In genomic region chr9:17004500-17004899, GRCh38 we compare ENCODE assay signal across 17 cellular contexts.
DNase-seq lines count a peak whose midpoint lies in the region; ATAC-seq, FAIRE-seq and TF ChIP-seq lines count a peak whose summit lies in the region.
"Had no signal": no experiment of that assay in that cellular context is flagged by ENCODE, and none has a peak within 500 bp of the region (broad histone marks: within the 10 kb centered on the region; RNA-seq: fewer than 3 reads in every experiment).

No MANE protein-coding gene starts in this region.

- no peak for TF ChIP-seq EP300 in HepG2 (IDR thresholded peaks at IDR 0.05; ENCODE audit: low read depth in 2 of 2, low read length in 2 of 2)
- TF ChIP-seq EP300 in HepG2 (CRISPR knock-in tag; IDR thresholded peaks at IDR 0.05; ENCODE audit: borderline replicate concordance) = no peak

- peaks cover 18% of the 10 kb centered on the region; the same call in 1 of the 2 replicates for H3K4me1 ChIP-seq in HepG2 (ENCODE audit: insufficient read depth, low read length)
- H3K4me1 ChIP-seq in right lobe of liver = no peaks in the 10 kb centered on the region
- peaks cover 0 to 2% of the 10 kb centered on the region in 2 donors for H3K4me1 ChIP-seq in ascending aorta
- H3K4me1 ChIP-seq: colonic mucosa had no signal

- no peak for TF ChIP-seq RAD21 in HepG2 (CRISPR knock-in tag; IDR thresholded peaks at IDR 0.05)

- no peak for FAIRE-seq in HepG2 (lab: Jason Lieb, UNC)
- FAIRE-seq: A204.1, GM12891 had no signal

- no peak overlapping the region for H3K27ac ChIP-seq in HepG2 (ENCODE audit: extremely low read length, insufficient read depth, low read length)
- no peak overlapping the region for H3K27ac ChIP-seq in right lobe of liver
- no peak overlapping the region for H3K27ac ChIP-seq in ascending aorta
- H3K27ac ChIP-seq: colonic mucosa, upper lobe of left lung had no signal

- 23% methylated on average over 5 of the region's 5 CpGs for WGBS in HepG2 (ENCODE audit: low lambda C conversion rate)
- WGBS in right lobe of liver (ENCODE audit: insufficient coverage, low coverage, low lambda C conversion rate, missing lambda C conversion rate) = 53% methylated on average over 5 of the region's 5 CpGs

- no peaks in the 10 kb centered on the region for H3K79me2 ChIP-seq in HepG2 (ENCODE audit: insufficient read depth, low read length)

- POLR2A ChIA-PET in HepG2 (lab: Yijun Ruan, JAX) = no interaction called here

- H3K27me3 ChIP-seq in HepG2 (ENCODE audit: control insufficient read depth in 1 of 2, insufficient read depth in 2 of 2, low read length in 2 of 2) (no peaks in the 10 kb centered on the region), right lobe of liver (no peaks in the 10 kb centered on the region), ascending aorta (no peaks in the 10 kb centered on the region)
- H3K27me3 ChIP-seq: colonic mucosa, upper lobe of left lung had no signal

- no peaks in the 10 kb centered on the region; the same call in 1 of the 2 replicates for H3K9me3 ChIP-seq in HepG2 (ENCODE audit: low read length)
- H3K9me3 ChIP-seq in right lobe of liver = no peaks in the 10 kb centered on the region
- no peaks in the 10 kb centered on the region for H3K9me3 ChIP-seq in ascending aorta
- H3K9me3 ChIP-seq: colonic mucosa, upper lobe of left lung had no signal

- no peak overlapping the region for H3K9ac ChIP-seq in HepG2 (ENCODE audit: insufficient read depth, low read depth, low read length)

- no TSS peak for BruUV-seq in HepG2 (replicated peaks; lab: Mats Ljungman, UMichigan)

- H3K36me3 ChIP-seq in HepG2 (replicated peaks in 1 of 2; ENCODE audit: control insufficient read depth in 1 of 2, insufficient read depth in 2 of 2, low read length in 2 of 2) (no peaks in the 10 kb centered on the region), right lobe of liver (no peaks in the 10 kb centered on the region), ascending aorta (no peaks in the 10 kb centered on the region)
- H3K36me3 ChIP-seq: colonic mucosa, upper lobe of left lung had no signal

- intact Hi-C loops in HepG2 (cut with micrococcal nuclease; ENCODE audit: unreplicated experiment) = no loop called here
- intact Hi-C loops in right lobe of liver (cut with DNase I) = no loop called here
- intact Hi-C loops in left colon (cut with DNase I, micrococcal nuclease) = no loop called here
- intact Hi-C loops in ascending aorta (cut with DNase I) = no loop called here

- no peak overlapping the region for H2AFZ ChIP-seq in HepG2 (ENCODE audit: low read length)

- H3K4me3 ChIP-seq in HepG2 (replicated peaks in 1 of 3; ENCODE audit: insufficient read depth in 1 of 3, low read depth in 2 of 3, low read length in 3 of 3) (no peak overlapping the region), right lobe of liver (no peak overlapping the region), choroid plexus epithelial cell (ENCODE audit: low read depth, low read length) (no peak overlapping the region), ascending aorta (no peak overlapping the region)
- H3K4me3 ChIP-seq: colonic mucosa had no signal

- TF ChIP-seq CTCF in HepG2 (CRISPR knock-in tag; IDR thresholded peaks at IDR 0.05) (no peak), right lobe of liver (IDR thresholded peaks at IDR 0.05) (no peak), choroid plexus epithelial cell (conservative IDR thresholded peaks at IDR 0.05; ENCODE audit: low read depth, low read length) (no peak), ascending aorta (IDR thresholded peaks at IDR 0.05) (no peak)

- no peak for DNase-seq in HepG2 (ENCODE audit: low spot score)
- no peak for DNase-seq in right lobe of liver
- peak; percentile 57 for DNase-seq in choroid plexus epithelial cell (ENCODE audit: low read depth)
- DNase-seq in left colon = no peak
- no peak for DNase-seq in NCI-H1694 (lab: John Stamatoyannopoulos, UW)
- no peak for DNase-seq in ascending aorta (ENCODE audit: low spot score in 2 of 2)
- DNase-seq in GDM1 (lab: John Stamatoyannopoulos, UW) = no peak
- DNase-seq: activated CD8-positive, alpha-beta memory T cell treated with anti-CD3 and anti-CD28 coated beads, Interleukin-2, amount 10 ng/mL, durations not matched to agents 7 days and 5 days; NCI-H510A; occipital lobe; stimulated activated CD4-positive, alpha-beta T cell treated with anti-CD3 and anti-CD28 coated beads, Interleukin-15, amount 100 ng/mL, for 24 hours had no signal

- no peak overlapping the region for H3K4me2 ChIP-seq in HepG2 (ENCODE audit: low read depth, low read length)

- in situ Hi-C loops in HepG2 (cut with HindIII; ENCODE audit: extremely low pct_ligation_motif_present, low pct_unique_long_range_greater_than_20kb) = no loop called here

- CTCF ChIA-PET in HepG2 (lab: Yijun Ruan, JAX; ENCODE audit: low intra/inter-chr PET ratio, low total read pairs) = no interaction called here

- no peaks in the 10 kb centered on the region for H4K20me1 ChIP-seq in HepG2 (ENCODE audit: insufficient read depth, low read length)

- no peak for TF ChIP-seq POLR2A in HepG2 (IDR thresholded peaks at IDR 0.05; ENCODE audit: insufficient read depth in 1 of 2, low read depth in 2 of 2, low read length in 2 of 2)
- TF ChIP-seq POLR2A in right lobe of liver (IDR thresholded peaks at IDR 0.05) = no peak

- no peak for ATAC-seq in HepG2
- ATAC-seq in right lobe of liver = no peak
- peak; percentile 19 for ATAC-seq in left colon
- ATAC-seq in GM21360 (IDR thresholded peaks at IDR 0.05; ENCODE audit: unreplicated experiment) = no peak
- ATAC-seq: activated CD8-positive, alpha-beta memory T cell treated with anti-CD3 and anti-CD28 coated beads, Interleukin-2, amount 10 ng/mL, durations not matched to agents 7 days and 5 days; activated naive CD4-positive, alpha-beta T cell treated with anti-CD3 and anti-CD28 coated beads, Interleukin-2, amount 50 U/mL, for 72 hours had no signal

TF ChIP-seq in HepG2, 621 proteins besides CTCF, POLR2A, EP300 and RAD21:
- TF ChIP-seq FOSL2 (CRISPR knock-in tag; IDR thresholded peaks at IDR 0.05) (peak; percentile 55), ZSCAN5A (CRISPR knock-in tag; IDR thresholded peaks at IDR 0.05; ENCODE audit: borderline replicate concordance) (no peak), NR2F6 (IDR thresholded peaks at IDR 0.05) (0 out of 2 replicates have a peak, but pooled peaks have one; percentile 27), NR2F6 (CRISPR knock-in tag; IDR thresholded peaks at IDR 0.05) (no peak), ARNT2 (CRISPR knock-in tag; IDR thresholded peaks at IDR 0.05; ENCODE audit: low read depth) (no peak), MAFK (conservative IDR thresholded peaks at IDR 0.05 in 1 of 2, IDR thresholded peaks at IDR 0.05 in 1 of 2; ENCODE audit: low read length in 2 of 2) (0 out of 4 replicates have a peak, but pooled peaks have one; percentile 0 to 5), ZNF576 (CRISPR knock-in tag; IDR thresholded peaks at IDR 0.05) (no peak), MYC (CRISPR knock-in tag; IDR thresholded peaks at IDR 0.05; ENCODE audit: borderline replicate concordance) (no peak), BCL6 (CRISPR knock-in tag; IDR thresholded peaks at IDR 0.05) (no peak), SUZ12 (IDR thresholded peaks at IDR 0.05; ENCODE audit: low read depth, low read length) (no peak)
